ENCODE assay signal across 9 cellular contexts in the genomic region with DNA sequence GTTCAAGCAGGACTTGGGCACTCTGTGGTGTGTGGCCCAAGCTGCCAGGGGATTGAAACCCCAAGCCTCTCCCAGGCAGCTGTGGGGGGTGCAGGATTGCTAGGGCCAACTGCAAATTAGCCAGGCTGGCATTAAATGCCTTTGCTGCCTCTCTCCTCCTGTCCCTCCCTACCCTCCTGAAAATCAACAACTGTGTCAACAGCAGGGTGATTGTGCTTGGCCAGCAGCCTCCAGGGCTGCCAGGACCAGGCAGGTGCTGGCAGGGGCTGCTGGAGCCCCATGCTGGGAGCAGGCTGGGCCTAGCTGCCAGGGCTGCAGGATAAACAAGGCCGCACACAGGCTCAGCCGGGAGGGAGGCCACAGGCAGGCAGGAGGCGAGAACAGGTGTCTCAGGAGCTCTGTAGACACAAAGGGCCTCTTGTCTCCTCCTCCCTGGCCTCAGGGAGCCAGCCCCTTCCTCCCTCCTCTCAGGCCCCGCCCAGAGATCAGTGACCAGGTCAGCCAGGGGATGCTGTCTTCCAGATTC. TPM values are rescaled to one million over a fixed set of nuclear protein-coding genes. Genes with fewer than 3 reads are reported as not detected.
A peak's percentile ranks its signal among the peaks of the same experiment; 100 is the strongest.
DNase-seq lines count a peak whose midpoint lies in the region; ATAC-seq and TF ChIP-seq lines count a peak whose summit lies in the region.
"Had no signal": no experiment of that assay in that cellular context is flagged by ENCODE, and none has a peak within 500 bp of the region (broad histone marks: within the 10 kb centered on the region; RNA-seq: fewer than 3 reads in every experiment).

No MANE protein-coding gene starts in this region.

- H3K4me2 ChIP-seq in neuronal stem cell (ENCODE audit: insufficient read depth, low read length, poor library complexity, severe bottlenecking) = peak overlapping the region; percentile 23

- H4K8ac ChIP-seq in neuronal stem cell (ENCODE audit: low read depth, low read length) = no peak overlapping the region

- no peak overlapping the region for H3K4ac ChIP-seq in neuronal stem cell (ENCODE audit: low read length)

- H3K27me3 ChIP-seq in esophagus muscularis mucosa = peaks cover 0 to 12% (median 0%) of the 10 kb centered on the region in 4 donors
- no peaks in the 10 kb centered on the region for H3K27me3 ChIP-seq in neuronal stem cell (ENCODE audit: control insufficient read depth in 3 of 3, insufficient read depth in 3 of 3, low read depth in 1 of 3, low read length in 3 of 3)

- intact Hi-C loops in esophagus muscularis mucosa (cut with DNase I) = no loop called here

- ATAC-seq in HG02588 (IDR thresholded peaks at IDR 0.05; ENCODE audit: unreplicated experiment) = no peak
- no peak for ATAC-seq in GM19467 (IDR thresholded peaks at IDR 0.05; ENCODE audit: unreplicated experiment)
- ATAC-seq: sciatic nerve had no signal

- H3K9me3 ChIP-seq in esophagus muscularis mucosa (no peaks in the 10 kb centered on the region), neuronal stem cell (replicated peaks in 1 of 2; ENCODE audit: control insufficient read depth in 2 of 2, insufficient read depth in 1 of 2, low read depth in 1 of 2, low read length in 2 of 2) (no peaks in the 10 kb centered on the region)

- H4K91ac ChIP-seq in neuronal stem cell (ENCODE audit: low read depth, low read length, poor library complexity) = no peak overlapping the region

- peak overlapping the region; percentile 31 for H2BK5ac ChIP-seq in neuronal stem cell (ENCODE audit: low read length)

- H3K18ac ChIP-seq in neuronal stem cell (ENCODE audit: low read length) = peak overlapping the region; percentile 23

- peak; percentile 99 for DNase-seq in DMS53 treated with DMSO at 0.1 percent for 48 hours (lab: John Stamatoyannopoulos, UW; ENCODE audit: unreplicated experiment)
- peak; percentile 94 for DNase-seq in NCI-H345 treated with DMSO at 0.1 percent for 48 hours (lab: John Stamatoyannopoulos, UW; ENCODE audit: unreplicated experiment)
- DNase-seq in esophagus muscularis mucosa (ENCODE audit: extremely low spot score) = no peak
- DNase-seq in neuronal stem cell (ENCODE audit: low spot score) = no peak
- DNase-seq in glomerular visceral epithelial cell (ENCODE audit: extremely low spot score) = no peak
- no peak for DNase-seq in KG1 (lab: John Stamatoyannopoulos, UW)

- peaks cover 2% of the 10 kb centered on the region for H3K79me1 ChIP-seq in neuronal stem cell (ENCODE audit: low read depth, low read length)

- TF ChIP-seq CTCF in esophagus muscularis mucosa (IDR thresholded peaks at IDR 0.05) = no peak

- H2BK120ac ChIP-seq in neuronal stem cell (ENCODE audit: low read depth, low read length) = no peak overlapping the region

- peak overlapping the region; percentile 26 for H3K9ac ChIP-seq in neuronal stem cell (ENCODE audit: low read depth, low read length, poor library complexity)

- H3K14ac ChIP-seq in neuronal stem cell (ENCODE audit: low read length) = no peak overlapping the region

- H2AFZ ChIP-seq in neuronal stem cell (ENCODE audit: low read length) = no peak overlapping the region

- H3K36me3 ChIP-seq in esophagus muscularis mucosa = no peaks in the 10 kb centered on the region
- H3K36me3 ChIP-seq in neuronal stem cell (replicated peaks in 1 of 2; ENCODE audit: control insufficient read depth in 2 of 2, insufficient read depth in 2 of 2, low read length in 2 of 2) = peaks cover 0 to 28% of the 10 kb centered on the region in 2 donors

- WGBS in esophagus muscularis mucosa = 62% methylated on average over 4 of the region's 4 CpGs
- WGBS in neuronal stem cell (ENCODE audit: extremely low coverage in 2 of 2, insufficient read length in 2 of 2, insufficient replicate concordance in 1 of 2), 2 donors = no CpG with 5 or more reads among the region's 4 CpGs

- peak overlapping the region; percentile 82 for H2AK5ac ChIP-seq in neuronal stem cell (ENCODE audit: low read depth, low read length)

- no peak overlapping the region for H3K23ac ChIP-seq in neuronal stem cell (ENCODE audit: low read depth, low read length, poor library complexity)

- H3K4me3 ChIP-seq in esophagus muscularis mucosa (no peak overlapping the region), neuronal stem cell (ENCODE audit: low read length in 2 of 2) (no peak overlapping the region)

- no peak overlapping the region for H2BK12ac ChIP-seq in neuronal stem cell (ENCODE audit: low read length)

- TF ChIP-seq EP300 in esophagus muscularis mucosa (IDR thresholded peaks at IDR 0.05) = no peak

- peak overlapping the region; percentile 35 to 75 (median 52) for H3K27ac ChIP-seq in esophagus muscularis mucosa (replicated peaks in 1 of 4)
- H3K27ac ChIP-seq in neuronal stem cell (replicated peaks; ENCODE audit: low read length) = no peak overlapping the region

- H2BK15ac ChIP-seq in neuronal stem cell (ENCODE audit: low read length) = no peak overlapping the region

- peaks cover 64 to 96% (median 89%) of the 10 kb centered on the region in 4 donors for H3K4me1 ChIP-seq in esophagus muscularis mucosa
- H3K4me1 ChIP-seq in neuronal stem cell (ENCODE audit: control insufficient read depth in 2 of 2, insufficient read depth in 1 of 2, low read depth in 1 of 2, low read length in 2 of 2) = peaks cover 50 to 57% of the 10 kb centered on the region in 2 donors

- TF ChIP-seq POLR2A in esophagus muscularis mucosa (IDR thresholded peaks at IDR 0.05; ENCODE audit: low read depth) = no peak

RNA-seq across cellular contexts. Expression of gene SOX13, which starts 11.4 kb away (rescaled TPM):
- total RNA-seq in esophagus muscularis mucosa = 10 to 100 TPM; 13.3 to 25.6 (median 21.7) TPM
- 16.2 TPM for polyA plus RNA-seq in neuronal stem cell (2013, experiment 1 of 2)
- polyA plus RNA-seq in neuronal stem cell (2013, experiment 2 of 2) = 16.8 TPM

Comparison
In these comparisons a context has a peak if more than half of its experiments do, and no peak if none do; other contexts are left out.
1. DNase-seq: peak in DMS53 treated with DMSO at 0.1 percent for 48 hours (single experiment) and NCI-H345 treated with DMSO at 0.1 percent for 48 hours (single experiment); none in esophagus muscularis mucosa (single experiment), neuronal stem cell (single experiment), glomerular visceral epithelial cell (single experiment) and KG1 (single experiment).